ENCODE assay signal across 13 cellular contexts in the genomic region with DNA sequence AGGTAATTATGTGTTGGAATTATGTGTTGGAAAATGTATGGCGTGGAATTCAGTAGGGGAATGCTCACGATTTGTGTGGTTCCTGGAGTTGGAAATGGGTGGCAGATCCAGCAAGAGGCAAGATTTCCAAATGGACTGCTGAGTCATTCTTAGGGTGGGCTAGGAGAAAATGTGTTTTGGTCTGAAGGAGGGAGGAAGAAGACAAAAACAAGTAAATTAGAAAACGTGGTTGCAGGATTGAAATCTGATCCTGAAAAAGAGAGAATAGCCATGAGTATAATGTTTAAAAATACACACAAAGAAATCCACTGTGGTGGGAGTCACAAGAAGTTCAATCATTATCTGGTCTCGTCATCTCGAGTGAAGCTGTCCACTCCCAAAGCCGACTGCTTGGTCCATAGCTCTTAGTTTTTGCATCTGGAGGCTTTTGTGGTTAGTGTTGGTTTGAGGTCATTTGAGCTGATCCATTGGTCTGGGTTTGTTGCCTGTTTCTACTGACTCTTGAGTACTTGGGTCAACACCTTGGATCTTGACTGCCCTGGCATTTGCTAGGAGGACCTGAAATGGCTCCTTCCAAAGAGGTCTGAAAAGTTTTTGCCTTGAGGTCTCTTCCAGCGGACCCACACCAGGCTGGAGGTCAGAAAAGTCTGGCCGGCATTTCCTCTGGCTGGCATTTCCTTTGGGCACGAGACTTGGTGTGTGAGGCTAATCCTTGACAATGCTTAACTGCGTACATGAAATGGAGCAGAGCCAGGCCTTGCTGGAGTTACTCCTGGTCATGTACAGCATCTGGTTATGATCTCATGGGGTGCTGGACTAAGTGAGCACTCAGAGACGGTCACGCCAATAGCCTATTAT. TPM values are rescaled to one million over a fixed set of nuclear protein-coding genes. Genes with fewer than 3 reads are reported as not detected.
DNase-seq lines count a peak whose midpoint lies in the region; ATAC-seq, FAIRE-seq and TF ChIP-seq lines count a peak whose summit lies in the region.
"Had no signal": no experiment of that assay in that cellular context is flagged by ENCODE, and none has a peak within 500 bp of the region (broad histone marks: within the 10 kb centered on the region; RNA-seq: fewer than 3 reads in every experiment).

No MANE protein-coding gene starts in this region.

- no peaks in the 10 kb centered on the region for H3K27me3 Mint-ChIP-seq in activated naive CD4-positive, alpha-beta T cell treated with anti-CD3 and anti-CD28 coated beads for 36 hours (ENCODE audit: low read depth)
- H3K27me3 Mint-ChIP-seq in effector memory CD8-positive, alpha-beta T cell, result no peaks in the 10 kb centered on the region

- no peaks in the 10 kb centered on the region for H4K20me1 ChIP-seq in OCI-LY1 (ENCODE audit: insufficient read depth, low read length)

- H3K4me2 ChIP-seq in OCI-LY1 (ENCODE audit: low read length), result peak overlapping the region; percentile 87

- no peaks in the 10 kb centered on the region for H3K27me3 ChIP-seq in OCI-LY1 (ENCODE audit: insufficient read depth, low read length)
- H3K27me3 ChIP-seq: upper lobe of right lung had no signal

- no peak for ATAC-seq in effector memory CD8-positive, alpha-beta T cell (replicated peaks)
- ATAC-seq: upper lobe of right lung had no signal

- H3K9ac ChIP-seq in OCI-LY1 (ENCODE audit: low read length), result peak overlapping the region; percentile 87

- no peaks in the 10 kb centered on the region for H3K36me3 Mint-ChIP-seq in activated naive CD4-positive, alpha-beta T cell treated with anti-CD3 and anti-CD28 coated beads for 36 hours (ENCODE audit: low read depth)
- H3K36me3 Mint-ChIP-seq in effector memory CD8-positive, alpha-beta T cell (ENCODE audit: insufficient read depth), result peaks cover 28% of the 10 kb centered on the region

- peaks cover 34% of the 10 kb centered on the region; the same call in 1 of the 2 replicates for H3K36me3 ChIP-seq in OCI-LY1 (ENCODE audit: insufficient read depth, low read length)
- H3K36me3 ChIP-seq: upper lobe of right lung had no signal

- H3K79me2 ChIP-seq in OCI-LY1 (ENCODE audit: insufficient read depth, low read length), result peaks cover 31% of the 10 kb centered on the region

- FAIRE-seq in RCC 7860 (lab: Jason Lieb, UNC), result no peak

- H3K4me1 Mint-ChIP-seq in activated naive CD4-positive, alpha-beta T cell treated with anti-CD3 and anti-CD28 coated beads for 36 hours (ENCODE audit: low read depth), result peaks cover 60% of the 10 kb centered on the region
- H3K4me1 Mint-ChIP-seq in effector memory CD8-positive, alpha-beta T cell (ENCODE audit: low read depth in 2 of 2), result peaks cover 42 to 48% of the 10 kb centered on the region in 2 donors

- H3F3A ChIP-seq in OCI-LY1 (ENCODE audit: insufficient read depth, low read length), result no peaks in the 10 kb centered on the region

- no peaks in the 10 kb centered on the region for H3K9me3 ChIP-seq in OCI-LY1 (ENCODE audit: low read length)
- H3K9me3 ChIP-seq: upper lobe of right lung had no signal

- H2AFZ ChIP-seq in OCI-LY1 (ENCODE audit: low read length), result no peak overlapping the region

- intact Hi-C loops in activated naive CD4-positive, alpha-beta T cell treated with anti-CD3 and anti-CD28 coated beads for 36 hours (cut with micrococcal nuclease), result loop anchor here (1.0 kb wide), 1 partner anchor 9 kb away; a partner anchor contains a TSS

- H3K9me2 ChIP-seq in OCI-LY1 (ENCODE audit: low read depth, low read length), result no peaks in the 10 kb centered on the region

- peak overlapping the region; percentile 32 for H3K27ac Mint-ChIP-seq in activated naive CD4-positive, alpha-beta T cell treated with anti-CD3 and anti-CD28 coated beads for 36 hours
- H3K27ac Mint-ChIP-seq in effector memory CD8-positive, alpha-beta T cell, result peak overlapping the region; percentile 29 to 93

- H3K4me1 ChIP-seq in OCI-LY1 (ENCODE audit: insufficient read depth, low read length, severe bottlenecking), result peaks cover 61% of the 10 kb centered on the region
- H3K4me1 ChIP-seq: upper lobe of right lung had no signal

- DNase-seq in activated naive CD4-positive, alpha-beta T cell treated with anti-CD3 and anti-CD28 coated beads for 36 hours, result no peak
- no peak for DNase-seq in activated naive CD4-positive, alpha-beta T cell treated with Interleukin-2 at 50 U/mL for 16 hours
- no peak for DNase-seq in effector memory CD8-positive, alpha-beta T cell
- peak; percentile 19 for DNase-seq in stimulated activated CD8-positive, alpha-beta memory T cell treated with anti-CD3 and anti-CD28 coated beads, Interleukin-4, amount 100 ng/mL, for 48 hours
- DNase-seq in RCC 7860 (ENCODE audit: low spot score) (no peak), dedifferentiated amniotic fluid mesenchymal stem cell (ENCODE audit: extremely low spot score) (no peak), T-helper 9 cell (no peak)
- DNase-seq: GOT3, RPMI8226, upper lobe of right lung had no signal

- TF ChIP-seq CTCF in OCI-LY1 (IDR thresholded peaks at IDR 0.05; ENCODE audit: low read length), result no peak

- peak overlapping the region; percentile 77 for H3K4me3 Mint-ChIP-seq in activated naive CD4-positive, alpha-beta T cell treated with anti-CD3 and anti-CD28 coated beads for 36 hours
- peak overlapping the region; percentile 84 to 86 for H3K4me3 Mint-ChIP-seq in effector memory CD8-positive, alpha-beta T cell

- H3K9me3 Mint-ChIP-seq in activated naive CD4-positive, alpha-beta T cell treated with anti-CD3 and anti-CD28 coated beads for 36 hours, result no peaks in the 10 kb centered on the region
- H3K9me3 Mint-ChIP-seq in effector memory CD8-positive, alpha-beta T cell, result no peaks in the 10 kb centered on the region

- CTCF ChIA-PET in activated naive CD4-positive, alpha-beta T cell treated with anti-CD3 and anti-CD28 coated beads for 36 hours (lab: Charles Lee), result interaction anchor here (0.5 to 0.7 kb wide), 2 partner anchors 91 to 145 kb away, joined by 3 to 4 read pairs; no protein-coding TSS in a partner anchor

- H3K27ac ChIP-seq in OCI-LY1 (ENCODE audit: low read depth, low read length, poor library complexity, severe bottlenecking), result peak overlapping the region; percentile 97

- peak overlapping the region; percentile 81 for H3K4me3 ChIP-seq in OCI-LY1 (ENCODE audit: low read depth, low read length, poor library complexity, severe bottlenecking)

RNA-seq across cellular contexts. Expression of a gene that starts 9.2 kb away (rescaled TPM):
- total RNA-seq in activated naive CD4-positive, alpha-beta T cell treated with anti-CD3 and anti-CD28 coated beads for 36 hours, result 10 to 100 TPM; 32.5 to 33.4 TPM

RNA-seq across cellular contexts. Expression of a gene that starts 54.5 kb away (rescaled TPM):
- not detected for total RNA-seq in activated naive CD4-positive, alpha-beta T cell treated with anti-CD3 and anti-CD28 coated beads for 36 hours
- total RNA-seq: LHCN-M2, renal cortical epithelial cell had no signal

RNA-seq across cellular contexts. Expression of a gene that starts 55.0 kb away (rescaled TPM):
- total RNA-seq in activated naive CD4-positive, alpha-beta T cell treated with anti-CD3 and anti-CD28 coated beads for 36 hours, result 100 to 1,000 TPM; 138 to 145 TPM
